21 cellular contexts compared by ENCODE assay signal in genomic region chr11:44329472-44330230, GRCh38. TPM values are rescaled to one million over a fixed set of nuclear protein-coding genes. Genes with fewer than 3 reads are reported as not detected.
"Had no signal": no experiment of that assay in that cellular context is flagged by ENCODE, and none has a peak within 500 bp of the region (broad histone marks: within the 10 kb centered on the region; RNA-seq: fewer than 3 reads in every experiment).

No MANE protein-coding gene starts in this region.

- H3K27ac ChIP-seq: body of pancreas, epithelial cell of prostate, lower lobe of right lung, spleen, transverse colon, vagina had no signal

- H3K27ac Mint-ChIP-seq: activated CD4-positive, alpha-beta T cell treated with anti-CD3 and anti-CD28 coated beads, Interleukin-2, amount 10 ng/mL, durations not matched to agents 24 days and 14 days; activated CD8-positive, alpha-beta T cell treated with anti-CD3 and anti-CD28 coated beads, Interleukin-2, amount 10 ng/mL, durations not matched to agents 7 days and 5 days; activated naive CD4-positive, alpha-beta T cell treated with anti-CD3 and anti-CD28 coated beads for 36 hours; endodermal cell; natural killer cell treated with Interleukin-12 subunit alpha and Interleukin-12 subunit beta and Interleukin-15 and Interleukin-18, amount 100 ng/mL, for 72 hours had no signal

- DNase-seq: activated CD4-positive, alpha-beta T cell treated with anti-CD3 and anti-CD28 coated beads, Interleukin-2, amount 10 ng/mL, durations not matched to agents 24 days and 14 days; activated CD8-positive, alpha-beta T cell treated with anti-CD3 and anti-CD28 coated beads, Interleukin-2, amount 10 ng/mL, durations not matched to agents 7 days and 5 days; activated naive CD4-positive, alpha-beta T cell treated with anti-CD3 and anti-CD28 coated beads for 36 hours; activated T-cell treated with anti-CD3 and anti-CD28 coated beads, Interleukin-2, amount 50 U/mL, for 4 hours; body of pancreas; caudate nucleus; endodermal cell; foreskin fibroblast; left cardiac atrium; lower lobe of right lung; nucleus accumbens; retina; spleen; stimulated activated naive CD4-positive, alpha-beta T cell treated with Interleukin-2 at 50 U/mL for 16 hours; transverse colon had no signal

- ATAC-seq: activated CD8-positive, alpha-beta T cell treated with anti-CD3 and anti-CD28 coated beads, Interleukin-2, amount 10 ng/mL, durations not matched to agents 7 days and 5 days; activated T-cell treated with anti-CD3 and anti-CD28 coated beads, Interleukin-2, amount 50 U/mL, for 4 hours; body of pancreas; left cardiac atrium; lower lobe of right lung had no signal

- H3K4me3 Mint-ChIP-seq: activated CD4-positive, alpha-beta T cell treated with anti-CD3 and anti-CD28 coated beads, Interleukin-2, amount 10 ng/mL, durations not matched to agents 24 days and 14 days; activated CD8-positive, alpha-beta T cell treated with anti-CD3 and anti-CD28 coated beads, Interleukin-2, amount 10 ng/mL, durations not matched to agents 7 days and 5 days; activated naive CD4-positive, alpha-beta T cell treated with anti-CD3 and anti-CD28 coated beads for 36 hours; activated T-cell treated with anti-CD3 and anti-CD28 coated beads, Interleukin-2, amount 50 U/mL, for 4 hours; endodermal cell; natural killer cell treated with Interleukin-12 subunit alpha and Interleukin-12 subunit beta and Interleukin-15 and Interleukin-18, amount 100 ng/mL, for 72 hours had no signal

- H3K4me1 Mint-ChIP-seq: activated CD4-positive, alpha-beta T cell treated with anti-CD3 and anti-CD28 coated beads, Interleukin-2, amount 10 ng/mL, durations not matched to agents 24 days and 14 days; endodermal cell had no signal

- H3K9me3 Mint-ChIP-seq: activated CD4-positive, alpha-beta T cell treated with anti-CD3 and anti-CD28 coated beads, Interleukin-2, amount 10 ng/mL, durations not matched to agents 24 days and 14 days; activated naive CD4-positive, alpha-beta T cell treated with anti-CD3 and anti-CD28 coated beads for 36 hours; activated T-cell treated with anti-CD3 and anti-CD28 coated beads, Interleukin-2, amount 50 U/mL, for 4 hours; endodermal cell; natural killer cell treated with Interleukin-12 subunit alpha and Interleukin-12 subunit beta and Interleukin-15 and Interleukin-18, amount 100 ng/mL, for 72 hours had no signal

- H3K4me3 ChIP-seq: body of pancreas, hepatocyte, lower lobe of right lung, spleen, transverse colon, vagina had no signal

- H3K36me3 ChIP-seq: lower lobe of right lung, spleen, transverse colon, vagina had no signal

- H3K36me3 Mint-ChIP-seq: natural killer cell treated with Interleukin-12 subunit alpha and Interleukin-12 subunit beta and Interleukin-15 and Interleukin-18, amount 100 ng/mL, for 72 hours had no signal

- H3K4me1 ChIP-seq: lower lobe of right lung, spleen, transverse colon, vagina had no signal

- H3K9me3 ChIP-seq: body of pancreas, lower lobe of right lung, spleen, transverse colon, vagina had no signal

- H3K27me3 ChIP-seq: body of pancreas, vagina had no signal

RNA-seq across cellular contexts. Expression of gene ALX4, which starts 19.7 kb away (rescaled TPM):
- total RNA-seq: activated CD4-positive, alpha-beta T cell treated with anti-CD3 and anti-CD28 coated beads, Interleukin-2, amount 10 ng/mL, durations not matched to agents 24 days and 14 days; activated CD8-positive, alpha-beta T cell treated with anti-CD3 and anti-CD28 coated beads, Interleukin-2, amount 10 ng/mL, durations not matched to agents 7 days and 5 days; activated naive CD4-positive, alpha-beta T cell treated with anti-CD3 and anti-CD28 coated beads for 36 hours; activated T-cell treated with anti-CD3 and anti-CD28 coated beads, Interleukin-2, amount 50 U/mL, for 4 hours; body of pancreas; endodermal cell; glomerular endothelial cell; lower lobe of right lung; mesenteric fat pad; natural killer cell treated with Interleukin-12 subunit alpha and Interleukin-12 subunit beta and Interleukin-15 and Interleukin-18, amount 100 ng/mL, for 72 hours; transverse colon; vagina had no signal
- polyA plus RNA-seq: spleen had no signal
